11 cellular contexts compared by ENCODE assay signal in genomic region chr4:81473086-81473396, GRCh38. TPM values are rescaled to one million over a fixed set of nuclear protein-coding genes. Genes with fewer than 3 reads are reported as not detected.
DNase-seq lines count a peak whose midpoint lies in the region; ATAC-seq and TF ChIP-seq lines count a peak whose summit lies in the region.
"Had no signal": no experiment of that assay in that cellular context is flagged by ENCODE, and none has a peak within 500 bp of the region (broad histone marks: within the 10 kb centered on the region; RNA-seq: fewer than 3 reads in every experiment).

No MANE protein-coding gene starts in this region.

- 75 to 85% (median 83%) methylated on average over 2 of the region's 2 CpGs for WGBS in psoas muscle, 3 donors

- peak overlapping the region; percentile 69 for H3K4me3 ChIP-seq in CD8-positive, alpha-beta T cell (ENCODE audit: low read depth, low read length)
- H3K4me3 ChIP-seq in OCI-LY1 (ENCODE audit: low read depth, low read length, poor library complexity, severe bottlenecking), result peak overlapping the region; percentile 77
- no peak overlapping the region for H3K4me3 ChIP-seq in effector memory CD4-positive, alpha-beta T cell (ENCODE audit: insufficient read depth, low read depth, low read length, poor library complexity, severe bottlenecking)
- H3K4me3 ChIP-seq in psoas muscle, result no peak overlapping the region

- no peaks in the 10 kb centered on the region for H4K20me1 ChIP-seq in OCI-LY1 (ENCODE audit: insufficient read depth, low read length)

- peak overlapping the region; percentile 65 for H3K4me2 ChIP-seq in OCI-LY1 (ENCODE audit: low read length)

- peak overlapping the region; percentile 96 for H3K27ac Mint-ChIP-seq in CD8-positive, alpha-beta T cell

- H3K36me3 ChIP-seq in CD8-positive, alpha-beta T cell (ENCODE audit: insufficient read depth, low read length), result no peaks in the 10 kb centered on the region
- H3K36me3 ChIP-seq in OCI-LY1 (ENCODE audit: insufficient read depth, low read length) (no peaks in the 10 kb centered on the region), psoas muscle (ENCODE audit: insufficient read depth in 1 of 2, low read depth in 1 of 2) (no peaks in the 10 kb centered on the region)
- H3K36me3 ChIP-seq in effector memory CD4-positive, alpha-beta T cell (ENCODE audit: control insufficient read depth, insufficient read depth, low read length), result no peaks in the 10 kb centered on the region

- peaks cover 19% of the 10 kb centered on the region for H3K4me1 ChIP-seq in CD8-positive, alpha-beta T cell (ENCODE audit: insufficient read depth, low read length)
- H3K4me1 ChIP-seq in OCI-LY1 (ENCODE audit: insufficient read depth, low read length, severe bottlenecking) (peaks cover 39% of the 10 kb centered on the region), psoas muscle (no peaks in the 10 kb centered on the region)
- H3K4me1 ChIP-seq in effector memory CD4-positive, alpha-beta T cell (ENCODE audit: control insufficient read depth, insufficient read depth, low read length, poor library complexity, severe bottlenecking), result peaks cover 11% of the 10 kb centered on the region

- H3F3A ChIP-seq in OCI-LY1 (ENCODE audit: insufficient read depth, low read length), result no peaks in the 10 kb centered on the region

- H3K4me1 Mint-ChIP-seq in CD8-positive, alpha-beta T cell (ENCODE audit: low read depth), result peaks cover 36% of the 10 kb centered on the region

- CTCF ChIA-PET in CD8-positive, alpha-beta T cell (lab: Charles Lee), result interaction anchor here (0.8 to 9.9 kb wide), 7 partner anchors 18 to 956 kb away, joined by 3 to 205 read pairs (median 5); no protein-coding TSS in a partner anchor

- intact Hi-C loops in CD8-positive, alpha-beta T cell (cut with DNase I, micrococcal nuclease), result loop anchor here (5.0 to 10.0 kb wide), 4 partner anchors 34 to 1984 kb away; partner anchors contain the start of genes HELQ (in 2 of the 2) and MRPS18C (in 2 of the 2)
- intact Hi-C loops in psoas muscle (cut with DNase I), result no loop called here

- no peaks in the 10 kb centered on the region for H3K27me3 ChIP-seq in CD8-positive, alpha-beta T cell (ENCODE audit: insufficient read depth, low read length)
- H3K27me3 ChIP-seq in OCI-LY1 (ENCODE audit: insufficient read depth, low read length) (no peaks in the 10 kb centered on the region), psoas muscle (ENCODE audit: insufficient read depth in 3 of 3, low read length in 2 of 3) (no peaks in the 10 kb centered on the region)
- no peaks in the 10 kb centered on the region for H3K27me3 ChIP-seq in effector memory CD4-positive, alpha-beta T cell (replicated peaks; ENCODE audit: control insufficient read depth, insufficient read depth, low read length, poor library complexity, severe bottlenecking)

- peak overlapping the region; percentile 98 for H3K4me3 Mint-ChIP-seq in CD8-positive, alpha-beta T cell

- H3K9me3 ChIP-seq in CD8-positive, alpha-beta T cell (ENCODE audit: low read length), result no peaks in the 10 kb centered on the region
- H3K9me3 ChIP-seq in OCI-LY1 (ENCODE audit: low read length), result no peaks in the 10 kb centered on the region
- no peaks in the 10 kb centered on the region for H3K9me3 ChIP-seq in effector memory CD4-positive, alpha-beta T cell (ENCODE audit: control insufficient read depth, low read length)
- no peaks in the 10 kb centered on the region for H3K9me3 ChIP-seq in psoas muscle

- no peak for TF ChIP-seq CTCF in CD8-positive, alpha-beta T cell (IDR thresholded peaks at IDR 0.05)
- TF ChIP-seq CTCF in OCI-LY1 (IDR thresholded peaks at IDR 0.05; ENCODE audit: low read length) (no peak), psoas muscle (IDR thresholded peaks at IDR 0.05) (no peak)

- no peak for DNase-seq in CD8-positive, alpha-beta T cell
- no peak for DNase-seq in effector memory CD4-positive, alpha-beta T cell
- no peak for DNase-seq in psoas muscle
- no peak for DNase-seq in NCI-H2081 (lab: John Stamatoyannopoulos, UW)
- DNase-seq: activated CD4-positive, alpha-beta T cell treated with anti-CD3 and anti-CD28 coated beads for 4 hours; Right ventricle myocardium superior had no signal

- peak overlapping the region; percentile 65; the same call in 1 of the 2 replicates for H3K9ac ChIP-seq in OCI-LY1 (ENCODE audit: low read length)

- H3K27ac ChIP-seq in CD8-positive, alpha-beta T cell (ENCODE audit: low read depth, low read length), result peak overlapping the region; percentile 96
- peak overlapping the region; percentile 91 for H3K27ac ChIP-seq in OCI-LY1 (ENCODE audit: low read depth, low read length, poor library complexity, severe bottlenecking)
- H3K27ac ChIP-seq in effector memory CD4-positive, alpha-beta T cell (ENCODE audit: insufficient read depth, low read length, poor library complexity, severe bottlenecking), result peak overlapping the region; percentile 85
- H3K27ac ChIP-seq in psoas muscle, result peak overlapping the region; percentile 85
- H3K27ac ChIP-seq: HL-60 had no signal

- H3K36me3 Mint-ChIP-seq in CD8-positive, alpha-beta T cell, result peaks cover 5% of the 10 kb centered on the region
- H3K36me3 Mint-ChIP-seq: mesothelial cell of epicardium had no signal

- no peaks in the 10 kb centered on the region for H3K9me2 ChIP-seq in OCI-LY1 (ENCODE audit: low read depth, low read length)

- no peaks in the 10 kb centered on the region for H3K27me3 Mint-ChIP-seq in CD8-positive, alpha-beta T cell (ENCODE audit: low read depth)

- POLR2A ChIA-PET in CD8-positive, alpha-beta T cell (lab: Charles Lee), result interaction anchor here (0.9 to 4.0 kb wide), 3 partner anchors 18 to 46 kb away, joined by 3 to 50 read pairs (median 4); no protein-coding TSS in a partner anchor

- no peaks in the 10 kb centered on the region for H3K9me3 Mint-ChIP-seq in CD8-positive, alpha-beta T cell
- H3K9me3 Mint-ChIP-seq: mesothelial cell of epicardium had no signal

- peak overlapping the region; percentile 12; the same call in 1 of the 2 replicates for H2AFZ ChIP-seq in OCI-LY1 (ENCODE audit: low read length)

- no peak for ATAC-seq in CD8-positive, alpha-beta T cell
- ATAC-seq in psoas muscle, result no peak
- ATAC-seq in HG02938 (IDR thresholded peaks at IDR 0.05; ENCODE audit: unreplicated experiment), result no peak
- ATAC-seq in HG02840 (IDR thresholded peaks at IDR 0.05; ENCODE audit: low FRiP score, unreplicated experiment), result no peak

- H3K79me2 ChIP-seq in OCI-LY1 (ENCODE audit: insufficient read depth, low read length), result peaks cover 32% of the 10 kb centered on the region

RNA-seq across cellular contexts. Expression of gene RASGEF1B, which starts 1.3 kb away (rescaled TPM):
- total RNA-seq in CD8-positive, alpha-beta T cell, result 100 to 1,000 TPM; 103 to 110 TPM
- total RNA-seq in psoas muscle, result 1 to 10 TPM; 1.9 to 3.0 (median 2.0) TPM
- polyA plus RNA-seq in psoas muscle, result 1 to 10 TPM; 2.5 to 4.2 (median 2.8) TPM

Comparison
In these comparisons a context has a peak if more than half of its experiments do, and no peak if none do; other contexts are left out.
1. H3K4me3 ChIP-seq: peak in CD8-positive, alpha-beta T cell (single experiment) and OCI-LY1 (single experiment); none in effector memory CD4-positive, alpha-beta T cell (single experiment) and psoas muscle (single experiment).
2. RNA of gene RASGEF1B, which starts 1.3 kb away (total RNA-seq): 103 to 110 TPM in CD8-positive, alpha-beta T cell; 1.9 to 3.0 TPM in psoas muscle; every median in the first group is over 10 times any median in the second.
3. intact Hi-C loops: an anchor here in CD8-positive, alpha-beta T cell (5.0 to 10.0 kb wide); none called in psoas muscle.
4. Peak in every context shown above with its lines, with median percentiles within 50 percentile points of each other: H3K27ac ChIP-seq.